Comparison of ENCODE assay signal across 8 cellular contexts in the genomic region with DNA sequence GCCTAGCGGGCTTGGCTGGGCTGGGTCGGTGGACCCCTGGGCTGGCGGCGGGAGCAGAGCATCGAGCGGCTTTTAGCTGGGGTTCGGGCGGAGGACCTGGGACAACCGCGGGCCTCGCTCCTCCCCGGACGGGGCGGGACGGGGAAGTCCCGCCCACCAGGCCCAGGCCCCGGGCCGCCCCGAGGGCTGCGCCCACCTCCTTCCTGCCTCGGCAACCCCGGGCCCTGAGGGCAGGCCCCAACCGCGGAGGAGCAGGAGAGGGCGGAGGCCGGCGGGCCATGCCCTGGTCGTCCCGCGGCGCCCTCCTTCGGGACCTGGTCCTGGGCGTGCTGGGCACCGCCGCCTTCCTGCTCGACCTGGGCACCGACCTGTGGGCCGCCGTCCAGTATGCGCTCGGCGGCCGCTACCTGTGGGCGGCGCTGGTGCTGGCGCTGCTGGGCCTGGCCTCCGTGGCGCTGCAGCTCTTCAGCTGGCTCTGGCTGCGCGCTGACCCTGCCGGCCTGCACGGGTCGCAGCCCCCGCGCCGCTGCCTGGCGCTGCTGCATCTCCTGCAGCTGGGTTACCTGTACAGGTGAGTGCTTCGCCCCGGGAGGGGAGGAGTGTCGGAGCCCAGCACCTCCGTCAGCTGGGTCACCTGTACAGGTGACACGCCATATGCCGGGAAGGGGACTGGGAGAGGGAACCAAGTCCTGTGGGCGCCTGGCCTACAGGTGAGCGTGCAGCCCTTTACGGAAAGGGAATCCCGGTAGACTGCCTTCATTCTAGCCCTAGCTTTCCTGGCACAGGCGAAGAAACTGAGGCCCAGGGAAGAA. TPM values are rescaled to one million over a fixed set of nuclear protein-coding genes. Genes with fewer than 3 reads are reported as not detected.
A peak's percentile ranks its signal among the peaks of the same experiment; 100 is the strongest.
DNase-seq lines count a peak whose midpoint lies in the region; ATAC-seq and TF ChIP-seq lines count a peak whose summit lies in the region.

A gene with protein sequence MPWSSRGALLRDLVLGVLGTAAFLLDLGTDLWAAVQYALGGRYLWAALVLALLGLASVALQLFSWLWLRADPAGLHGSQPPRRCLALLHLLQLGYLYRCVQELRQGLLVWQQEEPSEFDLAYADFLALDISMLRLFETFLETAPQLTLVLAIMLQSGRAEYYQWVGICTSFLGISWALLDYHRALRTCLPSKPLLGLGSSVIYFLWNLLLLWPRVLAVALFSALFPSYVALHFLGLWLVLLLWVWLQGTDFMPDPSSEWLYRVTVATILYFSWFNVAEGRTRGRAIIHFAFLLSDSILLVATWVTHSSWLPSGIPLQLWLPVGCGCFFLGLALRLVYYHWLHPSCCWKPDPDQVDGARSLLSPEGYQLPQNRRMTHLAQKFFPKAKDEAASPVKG (plus strand): TSS at position 182 of the 812 bp plus-strand sequence. CDS start 97 bp downstream, at position 279.

- peak; percentile 71 for ATAC-seq in HG02571 (IDR thresholded peaks at IDR 0.05; ENCODE audit: unreplicated experiment)

- peak within 1 kb of the TSS; percentile 62 to 88 (median 70) for H3K4me3 ChIP-seq in liver (ENCODE audit: low read depth in 1 of 3, low read length in 3 of 3)

- no peak for TF ChIP-seq RAD21 in liver (IDR thresholded peaks at IDR 0.05)

- 4% methylated on average over 68 of the region's 68 CpGs for WGBS in liver

- H3K9me3 ChIP-seq in liver (ENCODE audit: control insufficient read depth in 4 of 4, low read length in 3 of 4): no peaks in the 10 kb centered on the region

- H3K9ac ChIP-seq in liver (ENCODE audit: low read depth in 1 of 2, low read length in 2 of 2): peak within 1 kb of the TSS; percentile 9 to 77

- peaks cover 0 to 10% (median 6%) of the 10 kb centered on the region in 4 donors for H3K36me3 ChIP-seq in liver (ENCODE audit: control insufficient read depth in 4 of 4, insufficient read depth in 3 of 4, low read depth in 1 of 4, low read length in 3 of 4)

- TF ChIP-seq CTCF in GM10266 (IDR thresholded peaks at IDR 0.05; ENCODE audit: control insufficient read depth, insufficient read depth, low read depth, missing control alignments) (peak; percentile 62), liver (IDR thresholded peaks at IDR 0.05; ENCODE audit: low read depth, low read length, missing input control) (peak; percentile 26)

- no peaks in the 10 kb centered on the region for H3K27me3 ChIP-seq in liver (ENCODE audit: control insufficient read depth in 4 of 4, insufficient read depth in 4 of 4, low read length in 3 of 4)

- DNase-seq in GM10266 (ENCODE audit: extremely low spot score) (peak; percentile 94), NCI-H1436 (lab: John Stamatoyannopoulos, UW) (peak; percentile 73), dermis blood vessel endothelial cell (peak; percentile 79), inferior parietal cortex (ENCODE audit: extremely low spot score) (no peak)
- peak; percentile 79 for DNase-seq in activated CD4-positive, alpha-beta T cell treated with anti-CD3 and anti-CD28 coated beads, Interleukin-2, amount 50 U/mL, for 1 hour
- peak; percentile 58 to 78 (median 65) for DNase-seq in stimulated activated CD4-positive, alpha-beta T cell treated with anti-CD3 and anti-CD28 coated beads, TNF-alpha, amount 100 ng/mL, for 1 hour (ENCODE audit: low read depth in 3 of 3, low spot score in 1 of 3)

- H3K27ac ChIP-seq in liver (ENCODE audit: low read depth in 1 of 2, low read length in 2 of 2): peak within 1 kb of the TSS; percentile 86 to 96

- peaks cover 11 to 23% (median 13%) of the 10 kb centered on the region in 4 donors for H3K4me1 ChIP-seq in liver (ENCODE audit: control insufficient read depth in 4 of 4, insufficient read depth in 4 of 4, low read length in 3 of 4)

TF ChIP-seq in liver, 16 proteins besides CTCF, POLR2A, EP300 and RAD21:
- TF ChIP-seq GABPA (IDR thresholded peaks at IDR 0.05 in 1 of 2, conservative IDR thresholded peaks at IDR 0.05 in 1 of 2) (peak in 1 of 2 donors; percentile 51), YY1 (IDR thresholded peaks at IDR 0.05) (peak; percentile 7), RXRA (IDR thresholded peaks at IDR 0.05) (no peak)

RNA-seq across cellular contexts. Expression of the gene that starts here (rescaled TPM):
- total RNA-seq in dermis blood vessel endothelial cell: 8.2 and 9.0 TPM in 2 replicates
- 1 to 10 TPM; 5.3 to 8.1 TPM for total RNA-seq in liver
- polyA plus RNA-seq in liver: 1 to 10 TPM; 4.9 to 7.2 TPM
